In genomic region chr20:47165376-47165865, GRCh38 we compare ENCODE assay signal across 1 cellular context.
TF ChIP-seq lines count a peak whose summit lies in the region.

No MANE protein-coding gene starts in this region.

TF ChIP-seq in HepG2, 621 proteins besides CTCF, POLR2A, EP300 and RAD21 (continued from another document and continues in another):
- TF ChIP-seq TFDP1 (CRISPR knock-in tag; IDR thresholded peaks at IDR 0.05; ENCODE audit: borderline replicate concordance) (no peak), ZNF343 (CRISPR knock-in tag; IDR thresholded peaks at IDR 0.05) (peak; percentile 93), SRSF9 (IDR thresholded peaks at IDR 0.05; ENCODE audit: borderline replicate concordance, insufficient read depth, low read depth, low read length, poor library complexity, severe bottlenecking) (no peak), ZNF350 (CRISPR knock-in tag; IDR thresholded peaks at IDR 0.05; ENCODE audit: borderline replicate concordance, low read depth) (peak; percentile 35; the same call in 1 of the 2 replicates), ATF7 (IDR thresholded peaks at IDR 0.05) (no peak), ATF7 (CRISPR knock-in tag; IDR thresholded peaks at IDR 0.05) (0 out of 2 replicates have a peak, but pooled peaks have one; percentile 37), POLR2G (IDR thresholded peaks at IDR 0.05; ENCODE audit: low read depth, low read length) (no peak), BCLAF1 (IDR thresholded peaks at IDR 0.05) (no peak), ZNF879 (CRISPR knock-in tag; IDR thresholded peaks at IDR 0.05) (no peak), MATR3 (CRISPR knock-in tag; IDR thresholded peaks at IDR 0.05) (no peak), TBL1XR1 (IDR thresholded peaks at IDR 0.05; ENCODE audit: borderline replicate concordance, low read length, partially characterized antibody) (no peak), FOXJ3 (CRISPR knock-in tag; IDR thresholded peaks at IDR 0.05; ENCODE audit: borderline replicate concordance) (peak; percentile 48; the same call in 1 of the 2 replicates), SMARCC2 (IDR thresholded peaks at IDR 0.05) (no peak), HOMEZ (CRISPR knock-in tag; IDR thresholded peaks at IDR 0.05; ENCODE audit: low read depth) (no peak), HNRNPH1 (optimal IDR thresholded peaks at IDR 0.05; ENCODE audit: low read depth, low read length) (no peak), ZNF574 (CRISPR knock-in tag; IDR thresholded peaks at IDR 0.05) (peak; percentile 64), THAP11 (CRISPR knock-in tag; IDR thresholded peaks at IDR 0.05) (no peak), ZNF709 (CRISPR knock-in tag; IDR thresholded peaks at IDR 0.05) (no peak), PRDM10 (CRISPR knock-in tag; IDR thresholded peaks at IDR 0.05; ENCODE audit: low read depth) (no peak), ZNF362 (CRISPR knock-in tag; IDR thresholded peaks at IDR 0.05; ENCODE audit: borderline replicate concordance) (peak; percentile 56; the same call in 1 of the 2 replicates), ZNF580 (CRISPR knock-in tag; IDR thresholded peaks at IDR 0.05; ENCODE audit: borderline replicate concordance, low read depth) (no peak), ZBTB42 (CRISPR knock-in tag; IDR thresholded peaks at IDR 0.05) (no peak), ZNF17 (CRISPR knock-in tag; IDR thresholded peaks at IDR 0.05) (no peak), TRIM22 (IDR thresholded peaks at IDR 0.05) (no peak), SETDB1 (CRISPR knock-in tag; IDR thresholded peaks at IDR 0.05; ENCODE audit: borderline replicate concordance) (0 out of 2 replicates have a peak, but pooled peaks have one; percentile 55), SNAPC5 (CRISPR knock-in tag; IDR thresholded peaks at IDR 0.05; ENCODE audit: borderline replicate concordance) (no peak), ZNF619 (CRISPR knock-in tag; IDR thresholded peaks at IDR 0.05) (no peak), RFXAP (CRISPR knock-in tag; IDR thresholded peaks at IDR 0.05; ENCODE audit: borderline replicate concordance) (peak; percentile 66; the same call in 1 of the 2 replicates), ZNF549 (CRISPR knock-in tag; IDR thresholded peaks at IDR 0.05) (peak; percentile 94), SRSF4 (IDR thresholded peaks at IDR 0.05; ENCODE audit: low read depth, low read length, poor library complexity, severe bottlenecking) (no peak), ZNF337 (CRISPR knock-in tag; IDR thresholded peaks at IDR 0.05; ENCODE audit: borderline replicate concordance, low read depth) (no peak), ZNF776 (CRISPR knock-in tag; IDR thresholded peaks at IDR 0.05) (no peak), NFKB2 (CRISPR knock-in tag; IDR thresholded peaks at IDR 0.05; ENCODE audit: borderline replicate concordance) (peak; percentile 62; the same call in 1 of the 2 replicates), HDAC1 (CRISPR knock-in tag; IDR thresholded peaks at IDR 0.05) (peak; percentile 77), MLLT10 (CRISPR knock-in tag; IDR thresholded peaks at IDR 0.05) (no peak), ZNF12 (CRISPR knock-in tag; IDR thresholded peaks at IDR 0.05) (no peak), ZNF543 (CRISPR knock-in tag; IDR thresholded peaks at IDR 0.05) (peak; percentile 49; the same call in 1 of the 2 replicates), ZFX (CRISPR knock-in tag; IDR thresholded peaks at IDR 0.05; ENCODE audit: low read depth) (peak; percentile 70), THAP8 (CRISPR knock-in tag; IDR thresholded peaks at IDR 0.05; ENCODE audit: borderline replicate concordance) (peak; percentile 72; the same call in 1 of the 2 replicates), ZNF253 (CRISPR knock-in tag; IDR thresholded peaks at IDR 0.05; ENCODE audit: borderline replicate concordance) (no peak), ELF4 (CRISPR knock-in tag; IDR thresholded peaks at IDR 0.05; ENCODE audit: borderline replicate concordance) (no peak), TEF (CRISPR knock-in tag; IDR thresholded peaks at IDR 0.05) (no peak), NPAS2 (CRISPR knock-in tag; IDR thresholded peaks at IDR 0.05; ENCODE audit: borderline replicate concordance) (no peak), SNAPC2 (CRISPR knock-in tag; IDR thresholded peaks at IDR 0.05) (no peak), ZNF800 (CRISPR knock-in tag; IDR thresholded peaks at IDR 0.05) (no peak), AHR (CRISPR knock-in tag; IDR thresholded peaks at IDR 0.05) (no peak)
